8 cellular contexts compared by ENCODE assay signal in the genomic region with DNA sequence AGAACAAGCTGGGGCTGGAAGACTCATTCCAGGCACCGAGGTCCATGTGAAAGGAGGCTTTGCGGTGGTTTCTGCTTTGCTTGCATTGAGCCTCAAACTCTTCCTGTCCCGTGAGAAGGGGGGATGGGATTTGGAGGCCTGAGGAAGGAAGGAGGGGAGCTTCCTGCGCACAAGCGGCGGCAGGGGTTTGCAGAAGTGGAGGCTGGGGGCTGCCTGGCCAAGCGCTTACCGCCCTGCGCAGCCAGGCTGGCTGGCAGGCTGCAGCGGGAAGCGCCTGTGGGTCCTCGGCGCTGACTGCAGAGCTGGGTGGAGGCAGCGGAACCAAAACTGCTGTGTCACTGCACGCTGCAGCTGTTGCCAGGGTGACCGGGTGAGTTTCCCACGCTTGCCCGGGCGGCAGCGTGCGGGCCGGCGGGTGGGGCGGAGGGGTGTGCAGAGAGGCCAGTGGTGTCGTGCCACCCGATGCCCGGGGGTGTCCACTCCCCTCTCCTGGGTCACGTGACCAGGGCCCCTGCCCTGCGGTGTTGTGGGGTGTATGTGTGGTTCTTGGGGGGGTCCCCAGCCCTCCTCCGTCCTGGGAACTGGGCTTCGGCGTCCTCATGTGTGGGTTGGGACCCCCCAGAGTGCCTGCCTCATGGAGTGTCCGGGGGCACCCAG.
DNase-seq lines count a peak whose midpoint lies in the region; ATAC-seq, FAIRE-seq and TF ChIP-seq lines count a peak whose summit lies in the region.

No MANE protein-coding gene starts in this region.

- H3K27ac ChIP-seq in esophagus muscularis mucosa (replicated peaks in 1 of 4): peak overlapping the region; percentile 71 to 79 (median 74)

- peaks cover 19% of the 10 kb centered on the region for H3K27me3 Mint-ChIP-seq in activated T-cell treated with anti-CD3 and anti-CD28 coated beads, Interleukin-2, amount 50 U/mL, for 24 hours
- H3K27me3 Mint-ChIP-seq in naive B cell: peaks cover 0 to 9% (median 0%) of the 10 kb centered on the region in 3 donors

- TF ChIP-seq CTCF in BJ (IDR thresholded peaks at IDR 0.05; ENCODE audit: insufficient read depth, low read depth, low read length): no peak
- no peak for TF ChIP-seq CTCF in esophagus muscularis mucosa (IDR thresholded peaks at IDR 0.05)

- CTCF ChIA-PET in BJ (lab: Yijun Ruan, JAX): interaction anchor here (0.7 to 1.5 kb wide), 3 partner anchors 10 to 35 kb away, joined by 3 to 4 read pairs (median 3); no protein-coding TSS in a partner anchor

- peaks cover 98 to 100% (median 100%) of the 10 kb centered on the region in 4 donors for H3K4me1 ChIP-seq in esophagus muscularis mucosa

- POLR2A ChIA-PET in BJ (lab: Charles Lee): interaction anchor here (0.6 kb wide), 1 partner anchor 236 kb away, joined by 4 read pairs; no protein-coding TSS in a partner anchor

- ATAC-seq in HG03520 (IDR thresholded peaks at IDR 0.05; ENCODE audit: unreplicated experiment) (peak; percentile 64), naive B cell (ENCODE audit: low read depth in 2 of 2) (peak; percentile 89 to 91)

- peaks cover 45% of the 10 kb centered on the region for H3K4me1 Mint-ChIP-seq in activated T-cell treated with anti-CD3 and anti-CD28 coated beads, Interleukin-2, amount 50 U/mL, for 24 hours (ENCODE audit: low read depth)
- peaks cover 36 to 64% (median 47%) of the 10 kb centered on the region in 3 donors for H3K4me1 Mint-ChIP-seq in naive B cell

- no peaks in the 10 kb centered on the region for H3K9me3 Mint-ChIP-seq in activated T-cell treated with anti-CD3 and anti-CD28 coated beads, Interleukin-2, amount 50 U/mL, for 24 hours
- peaks cover 0 to 1% (median 0%) of the 10 kb centered on the region in 7 donors for H3K9me3 Mint-ChIP-seq in naive B cell

- peak overlapping the region; percentile 52 for H3K27ac Mint-ChIP-seq in activated T-cell treated with anti-CD3 and anti-CD28 coated beads, Interleukin-2, amount 50 U/mL, for 24 hours
- peak overlapping the region; percentile 63 to 93 (median 78) for H3K27ac Mint-ChIP-seq in naive B cell

- WGBS in esophagus muscularis mucosa: 2% methylated on average over 13 of the region's 33 CpGs

- H3K4me3 ChIP-seq in BJ (ENCODE audit: low read depth, low read length): peak overlapping the region; percentile 1; the same call in 1 of the 2 replicates
- peak overlapping the region; percentile 27 to 47 (median 39) for H3K4me3 ChIP-seq in esophagus muscularis mucosa

- peak; percentile 96 for FAIRE-seq in GM19239 (lab: Jason Lieb, UNC)

- H3K27me3 ChIP-seq in BJ (ENCODE audit: control insufficient read depth, insufficient read depth, low read length) (no peaks in the 10 kb centered on the region), esophagus muscularis mucosa (no peaks in the 10 kb centered on the region)

- DNase-seq in BJ (ENCODE audit: low read depth): peak; percentile 72
- DNase-seq in GM19239 (ENCODE audit: insufficient read length, low spot score): peak; percentile 99
- DNase-seq in OCI-M1 (lab: John Stamatoyannopoulos, UW): peak; percentile 88
- DNase-seq in activated T-cell treated with anti-CD3 and anti-CD28 coated beads, Interleukin-2, amount 50 U/mL, for 24 hours: peak; percentile 84
- DNase-seq in esophagus muscularis mucosa (ENCODE audit: extremely low spot score): peak; percentile 94
- peak; percentile 87 for DNase-seq in naive B cell
- DNase-seq in stimulated activated CD8-positive, alpha-beta memory T cell treated with anti-CD3 and anti-CD28 coated beads, Interleukin-7, amount 100 ng/mL, for 4 hours (ENCODE audit: low read depth in 2 of 2): peak; percentile 68 to 79

- H3K36me3 Mint-ChIP-seq in activated T-cell treated with anti-CD3 and anti-CD28 coated beads, Interleukin-2, amount 50 U/mL, for 24 hours (ENCODE audit: low read depth): no peaks in the 10 kb centered on the region
- no peaks in the 10 kb centered on the region for H3K36me3 Mint-ChIP-seq in naive B cell

- H3K36me3 ChIP-seq in BJ (ENCODE audit: control insufficient read depth, insufficient read depth, low read length): peaks cover 12% of the 10 kb centered on the region
- peaks cover 0 to 39% (median 20%) of the 10 kb centered on the region in 4 donors for H3K36me3 ChIP-seq in esophagus muscularis mucosa

- H3K4me3 Mint-ChIP-seq in activated T-cell treated with anti-CD3 and anti-CD28 coated beads, Interleukin-2, amount 50 U/mL, for 24 hours: peak overlapping the region; percentile 56
- peak overlapping the region in 7 of 8 donors; percentile 62 to 83 (median 70) for H3K4me3 Mint-ChIP-seq in naive B cell

- no peak for TF ChIP-seq POLR2A in esophagus muscularis mucosa (IDR thresholded peaks at IDR 0.05; ENCODE audit: low read depth)

- intact Hi-C loops in esophagus muscularis mucosa (cut with DNase I): no loop called here

- H3K9me3 ChIP-seq in esophagus muscularis mucosa: no peaks in the 10 kb centered on the region

- no peak for TF ChIP-seq EP300 in esophagus muscularis mucosa (IDR thresholded peaks at IDR 0.05)

Comparison
In these comparisons a context has a peak if more than half of its experiments do, and no peak if none do; other contexts are left out.
1. Peak in every context shown above with its lines: DNase-seq, ATAC-seq, H3K4me3 ChIP-seq and H3K27ac ChIP-seq.